In genomic region chr3:131163-131889, GRCh38 we compare ENCODE assay signal across 21 cellular contexts.
DNase-seq lines count a peak whose midpoint lies in the region; ATAC-seq lines count a peak whose summit lies in the region.
"Had no signal": no experiment of that assay in that cellular context is flagged by ENCODE, and none has a peak within 500 bp of the region (broad histone marks: within the 10 kb centered on the region; RNA-seq: fewer than 3 reads in every experiment).

No MANE protein-coding gene starts in this region.

- DNase-seq in COLO668 (lab: John Stamatoyannopoulos, UW; ENCODE audit: unreplicated experiment), result peak; percentile 65
- DNase-seq in G401 (ENCODE audit: low spot score), result peak; percentile 55
- peak; percentile 57 for DNase-seq in NCI-H2227 (lab: John Stamatoyannopoulos, UW; ENCODE audit: unreplicated experiment)
- peak; percentile 39 for DNase-seq in cerebellum (ENCODE audit: low spot score)
- DNase-seq: activated CD8-positive, alpha-beta T cell treated with anti-CD3 and anti-CD28 coated beads, Interleukin-2, amount 10 ng/mL, durations not matched to agents 7 days and 5 days; activated effector memory CD4-positive, alpha-beta T cell treated with anti-CD3 and anti-CD28 coated beads, Interleukin-2, amount 50 U/mL, for 16 hours; activated naive CD8-positive, alpha-beta T cell treated with anti-CD3 and anti-CD28 coated beads, Interleukin-2, amount 50 U/mL, for 24 hours; cerebellar nuclear complex; GF-D8; H9; mesendoderm; NCI-H446; psoas muscle; RPMI8226; stimulated activated CD8-positive, alpha-beta memory T cell treated with anti-CD3 and anti-CD28 coated beads, Interleukin-4, amount 100 ng/mL, for 48 hours; T-helper 2 cell; transverse colon had no signal

- in situ Hi-C loops in G401 (cut with HindIII; ENCODE audit: low sequenced_read_pairs), result no loop called here

- no peak for ATAC-seq in GM18858 (IDR thresholded peaks at IDR 0.05; ENCODE audit: unreplicated experiment)
- ATAC-seq in HG02870 (IDR thresholded peaks at IDR 0.05; ENCODE audit: unreplicated experiment), result no peak
- no peak for ATAC-seq in GM18517 (IDR thresholded peaks at IDR 0.05; ENCODE audit: unreplicated experiment)
- ATAC-seq in HG03196 (IDR thresholded peaks at IDR 0.05; ENCODE audit: unreplicated experiment), result no peak
- ATAC-seq: activated CD8-positive, alpha-beta T cell treated with anti-CD3 and anti-CD28 coated beads, Interleukin-2, amount 10 ng/mL, durations not matched to agents 7 days and 5 days; activated naive CD8-positive, alpha-beta T cell treated with anti-CD3 and anti-CD28 coated beads, Interleukin-2, amount 50 U/mL, for 24 hours; psoas muscle had no signal
